ENCODE assay signal across 7 cellular contexts in the genomic region with DNA sequence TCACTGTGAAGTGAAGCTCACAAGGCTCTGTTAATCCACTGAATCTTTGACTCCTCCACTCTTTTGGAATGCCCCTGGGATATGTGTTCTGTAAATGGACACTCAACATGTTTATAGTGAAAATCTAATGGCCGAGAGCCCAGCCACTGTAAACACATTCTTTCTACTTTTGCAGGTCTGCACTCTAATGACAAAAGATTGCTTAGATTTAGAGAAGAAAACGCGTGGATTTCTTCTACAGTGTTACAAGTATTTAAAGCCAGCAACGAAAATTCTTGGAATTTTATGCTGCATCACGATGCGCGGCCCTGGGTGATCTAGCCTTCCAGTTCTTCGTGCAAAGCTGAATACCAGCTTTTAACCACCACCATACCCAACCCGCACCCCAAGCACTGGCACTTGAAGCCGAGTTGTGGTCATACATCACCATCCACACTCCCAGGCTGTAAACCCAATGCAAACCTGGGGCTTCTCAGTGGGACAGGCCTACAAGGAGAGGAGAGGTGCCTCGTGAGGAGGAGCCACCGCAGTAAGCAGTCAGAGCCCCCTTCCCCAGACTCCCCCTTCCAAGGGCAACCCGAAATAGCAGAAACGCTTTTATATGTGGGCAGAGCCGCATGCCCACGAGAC. TPM values are rescaled to one million over a fixed set of nuclear protein-coding genes. Genes with fewer than 3 reads are reported as not detected.
DNase-seq lines count a peak whose midpoint lies in the region; ATAC-seq and TF ChIP-seq lines count a peak whose summit lies in the region.

No MANE protein-coding gene starts in this region.

- CTCF ChIA-PET in HCT116 (lab: Charles Lee) = no interaction called here
- CTCF ChIA-PET in WTC11 (lab: Charles Lee) = interaction anchor here (0.6 to 3.0 kb wide), 6 partner anchors 15 to 336 kb away, joined by 3 to 18 read pairs (median 4); no protein-coding TSS in a partner anchor

- H3K79me2 ChIP-seq in HCT116 (ENCODE audit: insufficient read depth, low read length) = peaks cover 4% of the 10 kb centered on the region

- no peak for TF ChIP-seq POLR2A in HCT116 (IDR thresholded peaks at IDR 0.05; ENCODE audit: borderline replicate concordance, extremely low read depth, insufficient read depth, insufficient read length)

- no peaks in the 10 kb centered on the region for H3K9me3 Mint-ChIP-seq in WTC11
- H3K9me3 Mint-ChIP-seq in stimulated activated effector memory CD8-positive, alpha-beta T cell treated with anti-CD3 and anti-CD28 coated beads, Interleukin-12 subunit alpha, Interleukin-12 subunit beta, amount 100 ng/mL, for 72 hours = no peaks in the 10 kb centered on the region

- H3K27me3 Mint-ChIP-seq in WTC11 (ENCODE audit: low read depth) = peaks cover 37% of the 10 kb centered on the region

- no peaks in the 10 kb centered on the region for H3K27me3 ChIP-seq in HCT116 (ENCODE audit: insufficient read depth, low read length)

- intact Hi-C loops in HCT116 (cut with micrococcal nuclease) = no loop called here

- ATAC-seq in HCT116 (no peak), WTC11 (no peak), GM18519 (IDR thresholded peaks at IDR 0.05; ENCODE audit: low FRiP score, unreplicated experiment) (no peak)
- ATAC-seq in stimulated activated effector memory CD8-positive, alpha-beta T cell treated with anti-CD3 and anti-CD28 coated beads, Interleukin-12 subunit alpha, Interleukin-12 subunit beta, amount 100 ng/mL, for 72 hours = no peak

- TF ChIP-seq CTCF in HCT116 (IDR thresholded peaks at IDR 0.05 in 2 of 3, conservative IDR thresholded peaks at IDR 0.05 in 1 of 3; ENCODE audit: borderline replicate concordance in 1 of 3, insufficient read depth in 1 of 3, low read depth in 2 of 3, low read length in 2 of 3) (no peak), WTC11 (IDR thresholded peaks at IDR 0.05) (no peak)

- H3K27ac ChIP-seq in HCT116 (ENCODE audit: low read depth, low read length) = peak overlapping the region; percentile 65; the same call in 1 of the 2 replicates

- no peaks in the 10 kb centered on the region for H3K9me2 ChIP-seq in HCT116 (ENCODE audit: insufficient read depth)

- H3K4me3 Mint-ChIP-seq in WTC11 = peak overlapping the region; percentile 75
- H3K4me3 Mint-ChIP-seq in stimulated activated effector memory CD8-positive, alpha-beta T cell treated with anti-CD3 and anti-CD28 coated beads, Interleukin-12 subunit alpha, Interleukin-12 subunit beta, amount 100 ng/mL, for 72 hours = peak overlapping the region; percentile 79

- peak overlapping the region; percentile 19; the same call in 1 of the 2 replicates for H3K27ac Mint-ChIP-seq in WTC11
- peak overlapping the region; percentile 94 for H3K27ac Mint-ChIP-seq in stimulated activated effector memory CD8-positive, alpha-beta T cell treated with anti-CD3 and anti-CD28 coated beads, Interleukin-12 subunit alpha, Interleukin-12 subunit beta, amount 100 ng/mL, for 72 hours

- no peak for TF ChIP-seq RAD21 in HCT116 (IDR thresholded peaks at IDR 0.05; ENCODE audit: low read depth)

- no peaks in the 10 kb centered on the region for H3K36me3 Mint-ChIP-seq in WTC11
- H3K36me3 Mint-ChIP-seq in stimulated activated effector memory CD8-positive, alpha-beta T cell treated with anti-CD3 and anti-CD28 coated beads, Interleukin-12 subunit alpha, Interleukin-12 subunit beta, amount 100 ng/mL, for 72 hours = peaks cover 21% of the 10 kb centered on the region

- H3K4me1 ChIP-seq in HCT116 (ENCODE audit: control insufficient read depth in 1 of 2, insufficient read depth in 2 of 2, low read length in 2 of 2) = peaks cover 7 to 24% of the 10 kb centered on the region in 2 experiments

- H3K9ac ChIP-seq in HCT116 (ENCODE audit: low read length) = peak overlapping the region; percentile 69

- no TSS peak for BruUV-seq in HCT116 (replicated peaks; lab: Mats Ljungman, UMichigan)

- peak overlapping the region; percentile 52 to 86 for H3K4me3 ChIP-seq in HCT116 (replicated peaks in 1 of 2; ENCODE audit: low read depth in 1 of 2, low read length in 2 of 2)

- POLR2A ChIA-PET in HCT116 (lab: Charles Lee) (no interaction called here), WTC11 (lab: Charles Lee) (interaction anchor here (1.5 kb wide), 1 partner anchor 537 kb away, joined by 4 read pairs; no protein-coding TSS in a partner anchor)

- H2AFZ ChIP-seq in HCT116 (ENCODE audit: low read depth, low read length, poor library complexity, severe bottlenecking) = no peak overlapping the region

- H4K20me1 ChIP-seq in HCT116 (ENCODE audit: insufficient read depth) = no peaks in the 10 kb centered on the region

- RAD21 ChIA-PET in HCT116 (lab: Charles Lee; ENCODE audit: low non-redundant PET in 1 of 2, low total read pairs in 2 of 2, uncharacterized antibody in 2 of 2, unreplicated experiment in 2 of 2) = no interaction called here

- no peak for DNase-seq in HCT116 (ENCODE audit: low read depth, low spot score)
- DNase-seq in WTC11 (ENCODE audit: low spot score) = no peak
- peak; percentile 40 for DNase-seq in hepatic stellate cell (ENCODE audit: low spot score)
- no peak for DNase-seq in stimulated activated effector memory CD8-positive, alpha-beta T cell treated with anti-CD3 and anti-CD28 coated beads, Interleukin-12 subunit alpha, Interleukin-12 subunit beta, amount 100 ng/mL, for 72 hours (ENCODE audit: low spot score in 2 of 2)
- DNase-seq in NCI-H2171 (lab: John Stamatoyannopoulos, UW) = no peak
- no peak for DNase-seq in NCI-H510A treated with DMSO at 0.1 percent for 48 hours (lab: John Stamatoyannopoulos, UW)

- peaks cover 7% of the 10 kb centered on the region for H3K4me1 Mint-ChIP-seq in WTC11
- peaks cover 4% of the 10 kb centered on the region for H3K4me1 Mint-ChIP-seq in stimulated activated effector memory CD8-positive, alpha-beta T cell treated with anti-CD3 and anti-CD28 coated beads, Interleukin-12 subunit alpha, Interleukin-12 subunit beta, amount 100 ng/mL, for 72 hours

- no peaks in the 10 kb centered on the region for H3K9me3 ChIP-seq in HCT116 (ENCODE audit: control insufficient read depth in 1 of 2, insufficient read depth in 1 of 2, low read depth in 1 of 2, low read length in 2 of 2)

- peak overlapping the region; percentile 92 for H3K4me2 ChIP-seq in HCT116 (ENCODE audit: low read length)

- H3K36me3 ChIP-seq in HCT116 (ENCODE audit: control insufficient read depth in 1 of 2, insufficient read depth in 2 of 2, low read length in 2 of 2) = no peaks in the 10 kb centered on the region

TF ChIP-seq in HCT116, 20 proteins besides CTCF, POLR2A, EP300 and RAD21 (continues in another document):
- TF ChIP-seq SRF (IDR thresholded peaks at IDR 0.05; ENCODE audit: low read depth) (no peak), FOSL1 (IDR thresholded peaks at IDR 0.05; ENCODE audit: low read depth) (no peak), YY1 (IDR thresholded peaks at IDR 0.05; ENCODE audit: extremely low read depth, insufficient replicate concordance, low read depth, low read length) (no peak), SP1 (IDR thresholded peaks at IDR 0.05; ENCODE audit: low read depth) (no peak), JUND (IDR thresholded peaks at IDR 0.05) (no peak), CBX3 (IDR thresholded peaks at IDR 0.05; ENCODE audit: low read depth) (no peak), EZH2phosphoT487 (IDR thresholded peaks at IDR 0.05; ENCODE audit: borderline replicate concordance) (no peak), TCF7L2 (IDR thresholded peaks at IDR 0.05; ENCODE audit: borderline replicate concordance, extremely low read depth, insufficient read depth, insufficient read length) (no peak), EZH2 (IDR thresholded peaks at IDR 0.05) (no peak), POLR2AphosphoS5 (IDR thresholded peaks at IDR 0.05; ENCODE audit: low read depth, low read length) (no peak), SIN3A (IDR thresholded peaks at IDR 0.05; ENCODE audit: low read depth) (no peak)
- TF ChIP-seq, protein P1, sequence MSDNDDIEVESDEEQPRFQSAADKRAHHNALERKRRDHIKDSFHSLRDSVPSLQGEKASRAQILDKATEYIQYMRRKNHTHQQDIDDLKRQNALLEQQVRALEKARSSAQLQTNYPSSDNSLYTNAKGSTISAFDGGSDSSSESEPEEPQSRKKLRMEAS (IDR thresholded peaks at IDR 0.05) = no peak

TF ChIP-seq in WTC11, 78 proteins besides CTCF, POLR2A, EP300 and RAD21 (continues in another document):
- TF ChIP-seq CBFB (CRISPR knock-in tag; IDR thresholded peaks at IDR 0.05; ENCODE audit: low read depth) = no peak
- no peak for TF ChIP-seq ATF1 (CRISPR knock-in tag; IDR thresholded peaks at IDR 0.05)
- TF ChIP-seq CDX4 (CRISPR knock-in tag; IDR thresholded peaks at IDR 0.05; ENCODE audit: borderline replicate concordance) = no peak
- TF ChIP-seq FOXP1 (CRISPR knock-in tag; IDR thresholded peaks at IDR 0.05; ENCODE audit: borderline replicate concordance) = no peak

RNA-seq across cellular contexts. Expression of gene FOXO3, which starts 3.7 kb away (rescaled TPM):
- total RNA-seq in HCT116 (2021; ENCODE audit: unreplicated experiment) = 40.0 TPM
- polyA plus RNA-seq in HCT116 (2012) = 20.9 and 25.9 TPM in 2 replicates
- total RNA-seq in WTC11 (2021) = 15.6 to 18.1 TPM (median 17.8 TPM) in 3 replicates
